Comparison of ENCODE assay signal across 1 cellular context in genomic region chr15:65532738-65533051, GRCh38.
TF ChIP-seq lines count a peak whose summit lies in the region.

No MANE protein-coding gene starts in this region.

TF ChIP-seq in SK-N-SH, 30 proteins besides CTCF, POLR2A, EP300 and RAD21 (continued from another document):
- TF ChIP-seq REST (IDR thresholded peaks at IDR 0.05; ENCODE audit: low read depth, low read length) (no peak), FOXM1 (IDR thresholded peaks at IDR 0.05; ENCODE audit: low read depth) (no peak), NRF1 (IDR thresholded peaks at IDR 0.05; ENCODE audit: low read depth, low read length) (no peak), RCOR1 (IDR thresholded peaks at IDR 0.05; ENCODE audit: low read length) (no peak)
